19 cellular contexts compared by ENCODE assay signal in the genomic region with DNA sequence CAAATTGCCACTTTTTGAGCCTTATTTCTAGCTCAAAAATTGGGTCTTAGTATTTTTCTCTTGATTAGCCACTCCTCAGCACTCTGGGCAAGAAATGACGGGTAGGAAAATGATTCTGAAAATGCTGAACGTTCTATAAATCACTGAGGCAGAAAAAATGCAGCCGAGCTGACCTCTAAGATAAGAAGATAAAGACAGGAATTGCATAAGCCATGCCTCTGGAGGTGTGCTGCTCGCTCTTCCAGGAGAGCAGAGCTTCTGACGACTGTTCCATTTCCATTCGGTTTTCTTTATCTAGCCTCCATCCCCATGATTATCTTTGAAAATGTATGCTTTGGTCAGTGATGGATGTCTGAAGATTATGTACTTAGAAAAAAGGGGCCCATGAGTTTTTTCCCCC.
DNase-seq lines count a peak whose midpoint lies in the region; ATAC-seq and TF ChIP-seq lines count a peak whose summit lies in the region.
"Had no signal": no experiment of that assay in that cellular context is flagged by ENCODE, and none has a peak within 500 bp of the region (broad histone marks: within the 10 kb centered on the region; RNA-seq: fewer than 3 reads in every experiment).

No MANE protein-coding gene starts in this region.

- no peak for ATAC-seq in SK-N-SH treated with all-trans-retinoic acid at 6 μM for 48 hours
- no peak for ATAC-seq in HG02938 (IDR thresholded peaks at IDR 0.05; ENCODE audit: unreplicated experiment)
- ATAC-seq in HG03097 (IDR thresholded peaks at IDR 0.05; ENCODE audit: low FRiP score, unreplicated experiment) = no peak
- ATAC-seq: GM12878, K562, Right ventricle myocardium inferior had no signal

- peak; percentile 3 for DNase-seq in NCI-H2227 (lab: John Stamatoyannopoulos, UW; ENCODE audit: unreplicated experiment)
- DNase-seq in kidney glomerular epithelial cell (lab: John Stamatoyannopoulos, UW) = peak; percentile 32
- peak; percentile 14 for DNase-seq in renal cortical epithelial cell (ENCODE audit: low read depth)
- DNase-seq in GM10266 (ENCODE audit: extremely low spot score) = no peak
- no peak for DNase-seq in occipital lobe (lab: John Stamatoyannopoulos, UW)
- DNase-seq: BE2C, DMS79, H7, MG63, NCI-H1436, NCI-H2029, NCI-H524 treated with DMSO at 0.1 percent for 48 hours, OCI-M1 had no signal

- TF ChIP-seq CTCF in GM10266 (IDR thresholded peaks at IDR 0.05; ENCODE audit: control insufficient read depth, insufficient read depth, low read depth, missing control alignments) = no peak

TF ChIP-seq in SK-N-SH treated with all-trans-retinoic acid at 6 μM for 48 hours, 23 proteins besides CTCF, POLR2A, EP300 and RAD21:
- TF ChIP-seq ZC3H10 (CRISPR knock-in tag; IDR thresholded peaks at IDR 0.05) (no peak), TCF4 (CRISPR knock-in tag; IDR thresholded peaks at IDR 0.05; ENCODE audit: borderline replicate concordance) (0 out of 2 replicates have a peak, but pooled peaks have one; percentile 11), ISL1 (CRISPR knock-in tag; IDR thresholded peaks at IDR 0.05) (0 out of 2 replicates have a peak, but pooled peaks have one; percentile 10), BACH2 (CRISPR knock-in tag; IDR thresholded peaks at IDR 0.05; ENCODE audit: borderline replicate concordance) (no peak), TOX (CRISPR knock-in tag; IDR thresholded peaks at IDR 0.05; ENCODE audit: borderline replicate concordance) (no peak), ARNTL (CRISPR knock-in tag; IDR thresholded peaks at IDR 0.05; ENCODE audit: borderline replicate concordance, low read depth) (no peak)
- TF ChIP-seq, protein P1, sequence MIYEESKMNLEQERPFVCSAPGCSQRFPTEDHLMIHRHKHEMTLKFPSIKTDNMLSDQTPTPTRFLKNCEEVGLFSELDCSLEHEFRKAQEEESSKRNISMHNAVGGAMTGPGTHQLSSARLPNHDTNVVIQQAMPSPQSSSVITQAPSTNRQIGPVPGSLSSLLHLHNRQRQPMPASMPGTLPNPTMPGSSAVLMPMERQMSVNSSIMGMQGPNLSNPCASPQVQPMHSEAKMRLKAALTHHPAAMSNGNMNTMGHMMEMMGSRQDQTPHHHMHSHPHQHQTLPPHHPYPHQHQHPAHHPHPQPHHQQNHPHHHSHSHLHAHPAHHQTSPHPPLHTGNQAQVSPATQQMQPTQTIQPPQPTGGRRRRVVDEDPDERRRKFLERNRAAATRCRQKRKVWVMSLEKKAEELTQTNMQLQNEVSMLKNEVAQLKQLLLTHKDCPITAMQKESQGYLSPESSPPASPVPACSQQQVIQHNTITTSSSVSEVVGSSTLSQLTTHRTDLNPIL (CRISPR knock-in tag; IDR thresholded peaks at IDR 0.05; ENCODE audit: low read depth) = no peak
- TF ChIP-seq, protein P2, sequence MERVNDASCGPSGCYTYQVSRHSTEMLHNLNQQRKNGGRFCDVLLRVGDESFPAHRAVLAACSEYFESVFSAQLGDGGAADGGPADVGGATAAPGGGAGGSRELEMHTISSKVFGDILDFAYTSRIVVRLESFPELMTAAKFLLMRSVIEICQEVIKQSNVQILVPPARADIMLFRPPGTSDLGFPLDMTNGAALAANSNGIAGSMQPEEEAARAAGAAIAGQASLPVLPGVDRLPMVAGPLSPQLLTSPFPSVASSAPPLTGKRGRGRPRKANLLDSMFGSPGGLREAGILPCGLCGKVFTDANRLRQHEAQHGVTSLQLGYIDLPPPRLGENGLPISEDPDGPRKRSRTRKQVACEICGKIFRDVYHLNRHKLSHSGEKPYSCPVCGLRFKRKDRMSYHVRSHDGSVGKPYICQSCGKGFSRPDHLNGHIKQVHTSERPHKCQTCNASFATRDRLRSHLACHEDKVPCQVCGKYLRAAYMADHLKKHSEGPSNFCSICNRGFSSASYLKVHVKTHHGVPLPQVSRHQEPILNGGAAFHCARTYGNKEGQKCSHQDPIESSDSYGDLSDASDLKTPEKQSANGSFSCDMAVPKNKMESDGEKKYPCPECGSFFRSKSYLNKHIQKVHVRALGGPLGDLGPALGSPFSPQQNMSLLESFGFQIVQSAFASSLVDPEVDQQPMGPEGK (CRISPR knock-in tag; IDR thresholded peaks at IDR 0.05; ENCODE audit: borderline replicate concordance) = no peak

Comparison
In these comparisons a context has a peak if more than half of its experiments do, and no peak if none do; other contexts are left out.
1. DNase-seq: peak in NCI-H2227 (single experiment), kidney glomerular epithelial cell (single experiment) and renal cortical epithelial cell (single experiment); none in GM10266 (single experiment) and occipital lobe (single experiment).